In the genomic region with DNA sequence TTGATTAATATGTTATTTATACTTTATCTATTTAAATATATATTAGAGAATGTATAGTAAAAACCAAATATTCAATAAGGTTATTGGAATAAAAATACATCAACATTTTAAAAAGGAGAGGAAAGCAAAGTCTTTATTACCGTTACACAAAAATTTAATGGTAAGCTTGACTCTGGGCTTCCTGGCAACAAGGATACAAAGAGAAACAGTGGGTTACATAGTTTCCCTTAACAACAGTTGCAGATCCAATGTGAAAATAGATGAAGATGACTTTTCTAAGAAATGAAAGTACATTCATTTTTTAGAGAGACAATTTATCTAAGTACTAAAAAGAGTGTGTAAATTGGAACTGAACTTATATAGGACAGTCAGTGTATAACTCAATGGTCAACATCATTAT, we compare ENCODE assay signal across 1 cellular context.
TF ChIP-seq lines count a peak whose summit lies in the region.

No MANE protein-coding gene starts in this region.

TF ChIP-seq in endothelial cell of umbilical vein, 7 proteins besides CTCF, POLR2A, EP300 and RAD21 (continued from another document):
- no peak for TF ChIP-seq JUN (IDR thresholded peaks at IDR 0.05; ENCODE audit: borderline replicate concordance, insufficient read depth, insufficient read length, low read depth)
- TF ChIP-seq EZH2 (IDR thresholded peaks at IDR 0.05; ENCODE audit: borderline replicate concordance, low read depth, low read length, severe bottlenecking), result no peak
